In the genomic region with DNA sequence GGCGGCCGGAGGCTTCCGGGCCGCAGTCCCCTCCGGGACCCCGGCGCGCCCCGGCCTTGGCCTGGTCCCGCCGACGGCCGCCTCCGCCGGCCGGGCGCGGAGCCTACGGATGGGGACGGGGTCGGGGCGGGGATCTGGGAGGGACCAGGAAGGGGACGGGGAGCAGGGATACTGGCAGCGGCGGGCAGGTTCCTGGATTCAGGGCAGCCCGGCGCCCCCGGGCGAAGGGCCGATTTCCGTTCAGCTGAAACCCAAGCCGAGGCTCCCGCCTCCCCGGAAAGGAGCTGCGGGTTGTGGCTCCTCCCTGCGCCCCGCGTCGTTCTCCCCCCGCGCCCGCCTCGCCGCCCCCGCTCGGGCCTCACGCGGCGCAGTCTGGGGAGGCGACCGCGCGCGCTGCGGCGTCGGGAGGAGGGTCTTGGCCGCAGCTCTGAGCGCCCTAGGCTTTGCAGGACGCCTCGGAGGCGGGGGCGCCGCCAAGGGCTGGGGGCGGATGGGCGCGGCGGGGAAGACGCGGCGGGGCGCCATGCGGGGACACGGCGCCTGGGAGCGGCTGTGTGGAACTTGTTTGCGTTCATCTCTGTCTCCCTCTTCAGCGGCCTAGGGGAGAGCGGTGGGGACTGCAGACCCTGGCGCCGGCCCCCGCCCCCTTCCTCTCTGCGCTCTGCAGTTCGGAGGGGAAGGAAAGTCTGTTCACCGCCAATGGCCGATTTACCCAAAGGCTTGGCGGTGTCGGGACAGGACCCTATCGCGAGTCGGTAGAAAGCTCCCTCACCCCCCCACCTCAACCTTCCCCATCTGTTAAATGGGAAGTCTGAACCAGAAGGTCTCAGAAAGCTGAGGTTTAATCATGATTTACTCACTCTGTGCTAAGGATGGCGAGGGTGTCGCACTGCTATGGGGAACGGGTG, we compare ENCODE assay signal across 1 cellular context.
TF ChIP-seq lines count a peak whose summit lies in the region.

No MANE protein-coding gene starts in this region.

TF ChIP-seq in WTC11, 78 proteins besides CTCF, POLR2A, EP300 and RAD21 (continued from another document):
- TF ChIP-seq STAT6 (CRISPR knock-in tag; conservative IDR thresholded peaks at IDR 0.05; ENCODE audit: low read depth) (no peak), SOX15 (CRISPR knock-in tag; IDR thresholded peaks at IDR 0.05) (no peak), SP1 (CRISPR knock-in tag; conservative IDR thresholded peaks at IDR 0.05) (peak; percentile 80; the same call in 1 of the 2 replicates), NFATC4 (CRISPR knock-in tag; IDR thresholded peaks at IDR 0.05) (no peak), GTF2I (CRISPR knock-in tag; conservative IDR thresholded peaks at IDR 0.05) (0 out of 2 replicates have a peak, but pooled peaks have one; percentile 53), ZNF416 (CRISPR knock-in tag; IDR thresholded peaks at IDR 0.05) (no peak), MXD4 (CRISPR knock-in tag; IDR thresholded peaks at IDR 0.05; ENCODE audit: borderline replicate concordance) (no peak), ZNF396 (CRISPR knock-in tag; IDR thresholded peaks at IDR 0.05; ENCODE audit: borderline replicate concordance) (no peak), FOXP4 (CRISPR knock-in tag; IDR thresholded peaks at IDR 0.05) (peak; percentile 85), FOXK1 (CRISPR knock-in tag; IDR thresholded peaks at IDR 0.05) (no peak)
- TF ChIP-seq, protein P1, sequence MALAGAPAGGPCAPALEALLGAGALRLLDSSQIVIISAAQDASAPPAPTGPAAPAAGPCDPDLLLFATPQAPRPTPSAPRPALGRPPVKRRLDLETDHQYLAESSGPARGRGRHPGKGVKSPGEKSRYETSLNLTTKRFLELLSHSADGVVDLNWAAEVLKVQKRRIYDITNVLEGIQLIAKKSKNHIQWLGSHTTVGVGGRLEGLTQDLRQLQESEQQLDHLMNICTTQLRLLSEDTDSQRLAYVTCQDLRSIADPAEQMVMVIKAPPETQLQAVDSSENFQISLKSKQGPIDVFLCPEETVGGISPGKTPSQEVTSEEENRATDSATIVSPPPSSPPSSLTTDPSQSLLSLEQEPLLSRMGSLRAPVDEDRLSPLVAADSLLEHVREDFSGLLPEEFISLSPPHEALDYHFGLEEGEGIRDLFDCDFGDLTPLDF (CRISPR knock-in tag; IDR thresholded peaks at IDR 0.05), result 0 out of 2 replicates have a peak, but pooled peaks have one; percentile 45
- TF ChIP-seq, protein P2, sequence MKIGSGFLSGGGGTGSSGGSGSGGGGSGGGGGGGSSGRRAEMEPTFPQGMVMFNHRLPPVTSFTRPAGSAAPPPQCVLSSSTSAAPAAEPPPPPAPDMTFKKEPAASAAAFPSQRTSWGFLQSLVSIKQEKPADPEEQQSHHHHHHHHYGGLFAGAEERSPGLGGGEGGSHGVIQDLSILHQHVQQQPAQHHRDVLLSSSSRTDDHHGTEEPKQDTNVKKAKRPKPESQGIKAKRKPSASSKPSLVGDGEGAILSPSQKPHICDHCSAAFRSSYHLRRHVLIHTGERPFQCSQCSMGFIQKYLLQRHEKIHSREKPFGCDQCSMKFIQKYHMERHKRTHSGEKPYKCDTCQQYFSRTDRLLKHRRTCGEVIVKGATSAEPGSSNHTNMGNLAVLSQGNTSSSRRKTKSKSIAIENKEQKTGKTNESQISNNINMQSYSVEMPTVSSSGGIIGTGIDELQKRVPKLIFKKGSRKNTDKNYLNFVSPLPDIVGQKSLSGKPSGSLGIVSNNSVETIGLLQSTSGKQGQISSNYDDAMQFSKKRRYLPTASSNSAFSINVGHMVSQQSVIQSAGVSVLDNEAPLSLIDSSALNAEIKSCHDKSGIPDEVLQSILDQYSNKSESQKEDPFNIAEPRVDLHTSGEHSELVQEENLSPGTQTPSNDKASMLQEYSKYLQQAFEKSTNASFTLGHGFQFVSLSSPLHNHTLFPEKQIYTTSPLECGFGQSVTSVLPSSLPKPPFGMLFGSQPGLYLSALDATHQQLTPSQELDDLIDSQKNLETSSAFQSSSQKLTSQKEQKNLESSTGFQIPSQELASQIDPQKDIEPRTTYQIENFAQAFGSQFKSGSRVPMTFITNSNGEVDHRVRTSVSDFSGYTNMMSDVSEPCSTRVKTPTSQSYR (CRISPR knock-in tag; IDR thresholded peaks at IDR 0.05), result no peak
- TF ChIP-seq, protein P3, sequence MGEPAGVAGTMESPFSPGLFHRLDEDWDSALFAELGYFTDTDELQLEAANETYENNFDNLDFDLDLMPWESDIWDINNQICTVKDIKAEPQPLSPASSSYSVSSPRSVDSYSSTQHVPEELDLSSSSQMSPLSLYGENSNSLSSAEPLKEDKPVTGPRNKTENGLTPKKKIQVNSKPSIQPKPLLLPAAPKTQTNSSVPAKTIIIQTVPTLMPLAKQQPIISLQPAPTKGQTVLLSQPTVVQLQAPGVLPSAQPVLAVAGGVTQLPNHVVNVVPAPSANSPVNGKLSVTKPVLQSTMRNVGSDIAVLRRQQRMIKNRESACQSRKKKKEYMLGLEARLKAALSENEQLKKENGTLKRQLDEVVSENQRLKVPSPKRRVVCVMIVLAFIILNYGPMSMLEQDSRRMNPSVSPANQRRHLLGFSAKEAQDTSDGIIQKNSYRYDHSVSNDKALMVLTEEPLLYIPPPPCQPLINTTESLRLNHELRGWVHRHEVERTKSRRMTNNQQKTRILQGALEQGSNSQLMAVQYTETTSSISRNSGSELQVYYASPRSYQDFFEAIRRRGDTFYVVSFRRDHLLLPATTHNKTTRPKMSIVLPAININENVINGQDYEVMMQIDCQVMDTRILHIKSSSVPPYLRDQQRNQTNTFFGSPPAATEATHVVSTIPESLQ (CRISPR knock-in tag; IDR thresholded peaks at IDR 0.05), result no peak
